In the genomic region with DNA sequence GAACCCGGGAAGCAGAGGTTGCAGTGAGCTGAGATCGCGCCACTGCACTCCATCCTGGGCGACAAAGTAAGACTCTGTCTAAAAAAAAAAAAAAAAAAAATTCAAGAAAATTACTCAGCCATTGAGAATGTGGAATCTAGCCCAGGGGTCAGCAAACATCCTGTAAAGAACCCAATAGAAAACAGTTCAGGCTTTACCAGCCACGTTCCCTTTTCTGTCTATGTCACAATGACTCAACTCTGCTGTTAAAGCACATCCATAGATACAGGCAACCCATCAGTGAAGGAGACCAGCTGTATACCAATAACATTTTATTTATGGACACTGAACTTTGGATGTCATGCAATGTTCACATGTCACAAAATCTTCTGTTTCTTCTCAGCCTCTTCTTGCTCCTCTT, we compare ENCODE assay signal across 27 cellular contexts.
DNase-seq lines count a peak whose midpoint lies in the region; ATAC-seq and TF ChIP-seq lines count a peak whose summit lies in the region.
"Had no signal": no experiment of that assay in that cellular context is flagged by ENCODE, and none has a peak within 500 bp of the region (broad histone marks: within the 10 kb centered on the region; RNA-seq: fewer than 3 reads in every experiment).

No MANE protein-coding gene starts in this region.

- no peak overlapping the region for H3K4me3 ChIP-seq in cardiac fibroblast (replicated peaks in 1 of 2; ENCODE audit: low read depth in 2 of 2, low read length in 2 of 2)
- no peak overlapping the region for H3K4me3 ChIP-seq in lower lobe of right lung
- H3K4me3 ChIP-seq: A549, BLaER1, gastrocnemius medialis, smooth muscle cell had no signal

- peak; percentile 39 to 45 for ATAC-seq in lower lobe of right lung
- ATAC-seq in HG03457 (IDR thresholded peaks at IDR 0.05; ENCODE audit: unreplicated experiment) = no peak
- no peak for ATAC-seq in HG03045 (IDR thresholded peaks at IDR 0.05; ENCODE audit: unreplicated experiment)
- no peak for ATAC-seq in left colon
- ATAC-seq: activated CD4-positive, CD25-positive, alpha-beta regulatory T cell treated with anti-CD3 and anti-CD28 coated beads, Interleukin-2, amount 50 U/mL, for 24 hours; gastrocnemius medialis; naive thymus-derived CD4-positive, alpha-beta T cell had no signal

- H3K4me1 ChIP-seq in lower lobe of right lung = no peaks in the 10 kb centered on the region
- H3K4me1 ChIP-seq: A549, gastrocnemius medialis had no signal

- H3K9me3 ChIP-seq in lower lobe of right lung = no peaks in the 10 kb centered on the region
- H3K9me3 ChIP-seq: A549, BLaER1, gastrocnemius medialis had no signal

- intact Hi-C loops in lower lobe of right lung (cut with DNase I) = no loop called here
- intact Hi-C loops in left colon (cut with DNase I, micrococcal nuclease) = no loop called here

- DNase-seq in COLO829 (ENCODE audit: low spot score) (peak; percentile 75), M059J (ENCODE audit: low read depth) (peak; percentile 68), cardiac fibroblast (ENCODE audit: low read depth in 2 of 2) (peak; percentile 21 to 76), lower lobe of right lung (no peak), OCI-M2 (lab: John Stamatoyannopoulos, UW; ENCODE audit: unreplicated experiment) (no peak), left colon (no peak)
- DNase-seq: activated CD4-positive, alpha-beta memory T cell treated with anti-CD3 and anti-CD28 coated beads, Interleukin-2, amount 10 ng/mL, durations not matched to agents 7 days and 5 days; activated effector memory CD4-positive, alpha-beta T cell treated with Interleukin-2 at 50 U/mL for 16 hours; activated T-cell treated with anti-CD3 and anti-CD28 coated beads for 4 hours; Caco-2; DND-41; effector CD8-positive, alpha-beta T cell; gastrocnemius medialis; hypothalamus; naive thymus-derived CD4-positive, alpha-beta T cell; NCI-H1417 treated with DMSO at 0.1 percent for 48 hours; NCI-H446; NCI-H82; occipital lobe; OCI-M1; SIG-M5 had no signal

- no peak overlapping the region for H3K27ac ChIP-seq in lower lobe of right lung
- H3K27ac ChIP-seq: A549, BLaER1, gastrocnemius medialis had no signal

- no peaks in the 10 kb centered on the region for H3K36me3 ChIP-seq in lower lobe of right lung
- H3K36me3 ChIP-seq: BLaER1, gastrocnemius medialis had no signal

- TF ChIP-seq CTCF in cardiac fibroblast (IDR thresholded peaks at IDR 0.05; ENCODE audit: low read depth, low read length) (no peak), lower lobe of right lung (IDR thresholded peaks at IDR 0.05) (no peak)

- H3K27me3 ChIP-seq in lower lobe of right lung (ENCODE audit: low read depth) = no peaks in the 10 kb centered on the region
- H3K27me3 ChIP-seq: BLaER1, gastrocnemius medialis had no signal

Comparison
In these comparisons a context has a peak if more than half of its experiments do, and no peak if none do; other contexts are left out.
1. DNase-seq: peak in COLO829 (single experiment), M059J (single experiment) and cardiac fibroblast (2 of 2); none in lower lobe of right lung (single experiment), OCI-M2 (single experiment) and left colon (0 of 2).
2. ATAC-seq: peak in lower lobe of right lung (2 of 2); none in HG03457 (single experiment), HG03045 (single experiment) and left colon (single experiment).